In genomic region chr18:23156134-23156533, GRCh38 we compare ENCODE assay signal across 1 cellular context.
TF ChIP-seq lines count a peak whose summit lies in the region.

No MANE protein-coding gene starts in this region.

TF ChIP-seq in K562, 482 proteins besides CTCF, POLR2A, EP300 and RAD21 (continued from another document):
- no peak for TF ChIP-seq THAP12 (CRISPR knock-in tag; IDR thresholded peaks at IDR 0.05)
- TF ChIP-seq KAT7 (CRISPR knock-in tag; IDR thresholded peaks at IDR 0.05; ENCODE audit: borderline replicate concordance), result no peak
- no peak for TF ChIP-seq ARID2 (IDR thresholded peaks at IDR 0.05)
- TF ChIP-seq ZFPM2 (CRISPR knock-in tag; IDR thresholded peaks at IDR 0.05), result no peak
- TF ChIP-seq ZNF175 (CRISPR knock-in tag; IDR thresholded peaks at IDR 0.05; ENCODE audit: low read depth), result no peak
- no peak for TF ChIP-seq EGR1 (conservative IDR thresholded peaks at IDR 0.05)
- TF ChIP-seq SNIP1 (IDR thresholded peaks at IDR 0.05; ENCODE audit: low read depth), result no peak
- TF ChIP-seq ZBTB8A (IDR thresholded peaks at IDR 0.05; ENCODE audit: partially characterized antibody), result no peak
- no peak for TF ChIP-seq SIX5 (IDR thresholded peaks at IDR 0.05; ENCODE audit: borderline replicate concordance in 1 of 2, insufficient read depth in 1 of 2, low read depth in 1 of 2, low read length in 2 of 2)
- no peak for TF ChIP-seq PRDM10 (IDR thresholded peaks at IDR 0.05; ENCODE audit: partially characterized antibody)
- TF ChIP-seq GMEB1 (CRISPR knock-in tag; IDR thresholded peaks at IDR 0.05), result no peak
TF ChIP-seq in K562: peak in this region for 0.
